Comparison of ENCODE assay signal across 10 cellular contexts in the genomic region with DNA sequence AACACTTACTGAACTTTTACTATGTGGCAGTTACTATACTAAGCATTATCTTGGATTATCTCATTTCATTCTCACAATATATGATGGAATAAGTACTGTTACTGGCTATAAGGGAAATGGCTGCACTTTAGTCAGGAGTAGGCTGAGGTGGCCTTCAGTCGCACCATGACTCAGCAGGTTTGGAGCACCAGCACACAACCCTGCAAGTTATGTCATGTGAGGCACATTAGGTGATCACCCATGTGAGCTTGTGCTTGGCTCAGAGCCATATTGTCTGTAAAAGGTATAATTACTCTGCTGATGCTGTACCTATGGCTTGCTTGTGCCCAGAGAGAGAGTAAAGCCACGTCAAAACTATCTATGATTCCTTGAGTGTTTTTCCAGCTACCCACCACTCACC. TPM values are rescaled to one million over a fixed set of nuclear protein-coding genes. Genes with fewer than 3 reads are reported as not detected.
DNase-seq lines count a peak whose midpoint lies in the region; ATAC-seq and TF ChIP-seq lines count a peak whose summit lies in the region.
"Had no signal": no experiment of that assay in that cellular context is flagged by ENCODE, and none has a peak within 500 bp of the region (broad histone marks: within the 10 kb centered on the region; RNA-seq: fewer than 3 reads in every experiment).

No MANE protein-coding gene starts in this region.

- peaks cover 60% of the 10 kb centered on the region for H3K4me1 Mint-ChIP-seq in HFFc6 (ENCODE audit: low read depth)
- H3K4me1 Mint-ChIP-seq in T-helper 17 cell, result no peaks in the 10 kb centered on the region
- peaks cover 7% of the 10 kb centered on the region for H3K4me1 Mint-ChIP-seq in nephron progenitor cell

- H3K9me3 Mint-ChIP-seq in HFFc6, result no peaks in the 10 kb centered on the region
- H3K9me3 Mint-ChIP-seq in nephron progenitor cell, result no peaks in the 10 kb centered on the region

- 39 to 56% methylated on average over 2 of the region's 2 CpGs for WGBS in esophagus squamous epithelium, 2 donors

- DNase-seq in HFFc6 (no peak), NCI-H1694 treated with DMSO at 0.1 percent for 48 hours (lab: John Stamatoyannopoulos, UW) (peak; percentile 17), SHP77 treated with DMSO at 0.1 percent for 48 hours (lab: John Stamatoyannopoulos, UW) (peak; percentile 23), mucosa of gallbladder (ENCODE audit: low spot score) (peak; percentile 20), T-helper 17 cell (no peak), esophagus squamous epithelium (lab: John Stamatoyannopoulos, UW) (no peak), 8988T (no peak), nephron progenitor cell (no peak)
- DNase-seq: activated effector memory CD4-positive, alpha-beta T cell treated with anti-CD3 and anti-CD28 coated beads, Interleukin-2, amount 50 U/mL, for 16 hours; heart left ventricle had no signal

- H3K9me3 ChIP-seq in T-helper 17 cell (ENCODE audit: control insufficient read depth, low read length, poor library complexity, severe bottlenecking) (no peaks in the 10 kb centered on the region), esophagus squamous epithelium (no peaks in the 10 kb centered on the region)
- H3K9me3 ChIP-seq: heart left ventricle had no signal

- no peaks in the 10 kb centered on the region for H3K36me3 ChIP-seq in esophagus squamous epithelium
- H3K36me3 ChIP-seq: heart left ventricle had no signal

- H3K27ac ChIP-seq in esophagus squamous epithelium, result no peak overlapping the region
- H3K27ac ChIP-seq: heart left ventricle had no signal

- H3K27me3 Mint-ChIP-seq in HFFc6 (ENCODE audit: insufficient read depth) (no peaks in the 10 kb centered on the region), T-helper 17 cell (peaks cover 17% of the 10 kb centered on the region), nephron progenitor cell (ENCODE audit: low read depth, poor library complexity) (peaks cover 6% of the 10 kb centered on the region)

- peak overlapping the region; percentile 43 for H3K27ac Mint-ChIP-seq in HFFc6
- no peak overlapping the region for H3K27ac Mint-ChIP-seq in T-helper 17 cell
- H3K27ac Mint-ChIP-seq in nephron progenitor cell, result no peak overlapping the region

- ATAC-seq in T-helper 17 cell, result no peak
- ATAC-seq: heart left ventricle had no signal

- no peaks in the 10 kb centered on the region for H3K4me1 ChIP-seq in esophagus squamous epithelium

- H3K4me3 Mint-ChIP-seq in HFFc6, result no peak overlapping the region
- no peak overlapping the region for H3K4me3 Mint-ChIP-seq in T-helper 17 cell
- no peak overlapping the region for H3K4me3 Mint-ChIP-seq in nephron progenitor cell

- H3K4me3 ChIP-seq in esophagus squamous epithelium, result no peak overlapping the region
- H3K4me3 ChIP-seq: heart left ventricle had no signal

- TF ChIP-seq CTCF in HFFc6 (IDR thresholded peaks at IDR 0.05) (no peak), esophagus squamous epithelium (IDR thresholded peaks at IDR 0.05) (no peak), nephron progenitor cell (IDR thresholded peaks at IDR 0.05) (no peak)

- intact Hi-C loops in esophagus squamous epithelium (cut with DNase I), result no loop called here

- H3K27me3 ChIP-seq in esophagus squamous epithelium, result no peaks in the 10 kb centered on the region
- H3K27me3 ChIP-seq: heart left ventricle had no signal

- TF ChIP-seq POLR2A in esophagus squamous epithelium (IDR thresholded peaks at IDR 0.05), result no peak

- H3K36me3 Mint-ChIP-seq in HFFc6 (ENCODE audit: low read depth) (no peaks in the 10 kb centered on the region), T-helper 17 cell (ENCODE audit: low read depth) (no peaks in the 10 kb centered on the region), nephron progenitor cell (ENCODE audit: low read depth) (no peaks in the 10 kb centered on the region)

RNA-seq across cellular contexts. Expression of gene TIPARP, which starts 54.1 kb away (rescaled TPM):
- 10 to 100 TPM; 60.6 to 78.0 (median 67.4) TPM for total RNA-seq in HFFc6 (2021; fragmentation: NEBNext Ultra II Directional; extraction: Animal tissue kit (Norgen Biotek cat#: 25700))
- total RNA-seq in mucosa of gallbladder (28.5 TPM), T-helper 17 cell (100 to 1,000 TPM; 126 to 180 TPM), esophagus squamous epithelium (10 to 100 TPM; 28.0 to 40.4 (median 38.0) TPM)

Comparison
In these comparisons a context has a peak if more than half of its experiments do, and no peak if none do; other contexts are left out.
1. DNase-seq: peak in NCI-H1694 treated with DMSO at 0.1 percent for 48 hours (single experiment), SHP77 treated with DMSO at 0.1 percent for 48 hours (single experiment) and mucosa of gallbladder (single experiment); none in HFFc6 (single experiment), T-helper 17 cell (0 of 3), esophagus squamous epithelium (single experiment), 8988T (single experiment) and nephron progenitor cell (single experiment).